In the genomic region with DNA sequence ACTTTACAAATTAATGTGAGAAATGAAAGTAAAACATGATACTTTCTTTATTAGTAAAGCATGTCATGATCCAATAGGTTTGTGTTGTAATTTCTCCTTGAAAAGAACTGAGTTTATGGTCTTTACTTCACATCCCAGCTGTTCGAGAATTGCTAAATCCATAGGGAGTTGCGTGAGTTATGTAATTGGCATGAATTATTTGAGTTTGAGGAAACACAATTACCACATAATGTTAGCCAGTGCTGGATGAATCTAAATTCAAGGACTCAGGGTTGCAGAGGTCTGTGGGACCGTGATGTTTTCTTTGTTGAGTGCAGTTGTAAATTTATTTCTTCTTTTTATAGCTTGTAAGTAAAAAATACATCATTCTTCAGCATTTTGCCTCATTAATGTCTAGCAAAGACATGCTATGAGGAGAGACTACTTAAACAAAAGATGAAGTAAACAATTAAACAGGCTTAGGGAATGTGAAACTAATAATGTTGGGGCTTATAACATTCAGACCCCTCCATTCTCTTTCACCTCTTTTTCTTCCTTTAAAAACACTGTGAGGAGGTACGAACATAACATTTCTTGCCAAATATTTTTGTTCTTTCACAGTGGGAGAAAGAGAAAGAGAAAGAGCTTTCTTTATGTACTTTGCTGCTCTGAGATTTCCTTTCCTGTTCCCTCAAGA, we compare ENCODE assay signal across 8 cellular contexts.
DNase-seq lines count a peak whose midpoint lies in the region; ATAC-seq and TF ChIP-seq lines count a peak whose summit lies in the region.

No MANE protein-coding gene starts in this region.

- in situ Hi-C loops in GM13977 (cut with MboI; ENCODE audit: low pct_unique_long_range_greater_than_20kb, low sequenced_read_pairs, unreplicated experiment) = no loop called here

- TF ChIP-seq CTCF in GM12864 (IDR thresholded peaks at IDR 0.05; ENCODE audit: low read depth, low read length, missing control alignments) (no peak), dorsolateral prefrontal cortex (IDR thresholded peaks at IDR 0.05 in 54 of 56, conservative IDR thresholded peaks at IDR 0.05 in 2 of 56; ENCODE audit: low read depth in 1 of 56, partially characterized antibody in 56 of 56) (peak in 2 of 56 donors; percentile 13 to 16), GM13977 (IDR thresholded peaks at IDR 0.05; ENCODE audit: extremely low read depth, insufficient read depth, missing control alignments) (no peak)

- intact Hi-C loops in dorsolateral prefrontal cortex (cut with DNase I) (no loop called here), head of caudate nucleus (cut with DNase I) (no loop called here)

- H3K27me3 ChIP-seq in dorsolateral prefrontal cortex = no peaks in the 10 kb centered on the region

- no peak for DNase-seq in GM12864 (ENCODE audit: low read depth)
- peak; percentile 96 for DNase-seq in LHCN-M2 (ENCODE audit: low read depth)
- no peak for DNase-seq in dorsolateral prefrontal cortex
- peak; percentile 76 for DNase-seq in pons (ENCODE audit: low spot score)
- no peak for DNase-seq in GM13977 (ENCODE audit: low spot score)
- DNase-seq in head of caudate nucleus = no peak
- DNase-seq in effector CD8-positive, alpha-beta T cell (lab: John Stamatoyannopoulos, UW) = no peak

- no peak for ATAC-seq in HG03378 (IDR thresholded peaks at IDR 0.05; ENCODE audit: unreplicated experiment)

- peak overlapping the region; percentile 59 to 98 (median 94) for H3K27ac ChIP-seq in dorsolateral prefrontal cortex

- H3K4me3 ChIP-seq in GM12864 (ENCODE audit: low read depth, low read length) (peak overlapping the region; percentile 34; the same call in 1 of the 2 replicates), dorsolateral prefrontal cortex (peak overlapping the region; percentile 12 to 67 (median 39))

Comparison
In these comparisons a context has a peak if more than half of its experiments do, and no peak if none do; other contexts are left out.
1. DNase-seq: peak in LHCN-M2 (single experiment) and pons (single experiment); none in GM12864 (single experiment), dorsolateral prefrontal cortex (0 of 10), GM13977 (single experiment), head of caudate nucleus (0 of 42) and effector CD8-positive, alpha-beta T cell (single experiment).